ENCODE assay signal across 21 cellular contexts in genomic region chr9:88915916-88916315, GRCh38.
"Had no signal": no experiment of that assay in that cellular context is flagged by ENCODE, and none has a peak within 500 bp of the region (broad histone marks: within the 10 kb centered on the region; RNA-seq: fewer than 3 reads in every experiment).

No MANE protein-coding gene starts in this region.

- H3K4me1 ChIP-seq: left lung, neural progenitor cell had no signal

- H3K4me2 ChIP-seq: neural progenitor cell had no signal

- H3K4me1 Mint-ChIP-seq: activated naive CD8-positive, alpha-beta T cell treated with anti-CD3 and anti-CD28 coated beads, Interleukin-2, amount 10 ng/mL, durations not matched to agents 7 days and 5 days had no signal

- H3K9me3 ChIP-seq: prostate gland, right atrium auricular region, tibial artery had no signal

- H3K27ac Mint-ChIP-seq: activated CD4-positive, alpha-beta T cell treated with anti-CD3 and anti-CD28 coated beads, Interleukin-2, amount 10 ng/mL, durations not matched to agents 7 days and 5 days; activated CD8-positive, alpha-beta T cell treated with anti-CD3 and anti-CD28 coated beads, Interleukin-2, amount 10 ng/mL, durations not matched to agents 7 days and 5 days; activated naive CD8-positive, alpha-beta T cell treated with anti-CD3 and anti-CD28 coated beads, Interleukin-2, amount 10 ng/mL, durations not matched to agents 7 days and 5 days; activated T-cell treated with anti-CD3 and anti-CD28 coated beads, Interleukin-2, amount 50 U/mL, for 24 hours; activated T-helper 2 cell treated with anti-CD3 and anti-CD28 coated beads, Interferon-gamma antibody, Interleukin-2, Interleukin-4, amounts not matched to agents 10 μg/mL and 5 μg/mL and 100 μg/mL, durations not matched to agents 14 hours and 24 hours and 36 hours; brain; neural progenitor cell had no signal

- H3K4me3 ChIP-seq: coronary artery, left lung, neural progenitor cell, prostate gland, right atrium auricular region, tibial artery had no signal

- H3K27ac ChIP-seq: coronary artery, left lung, neural progenitor cell, prostate gland, right atrium auricular region had no signal

- H3K4me3 Mint-ChIP-seq: activated CD4-positive, alpha-beta T cell treated with anti-CD3 and anti-CD28 coated beads, Interleukin-2, amount 10 ng/mL, durations not matched to agents 7 days and 5 days; activated CD8-positive, alpha-beta T cell treated with anti-CD3 and anti-CD28 coated beads, Interleukin-2, amount 10 ng/mL, durations not matched to agents 7 days and 5 days; activated naive CD8-positive, alpha-beta T cell treated with anti-CD3 and anti-CD28 coated beads, Interleukin-2, amount 10 ng/mL, durations not matched to agents 7 days and 5 days; activated T-cell treated with anti-CD3 and anti-CD28 coated beads, Interleukin-2, amount 50 U/mL, for 24 hours; brain; neural progenitor cell had no signal

- H2AFZ ChIP-seq: neural progenitor cell had no signal

- H3K27me3 ChIP-seq: left lung, neural progenitor cell, right atrium auricular region, tibial artery had no signal

- H3K36me3 Mint-ChIP-seq: brain had no signal

- H3K36me3 ChIP-seq: left lung, neural progenitor cell, prostate gland, right atrium auricular region, tibial artery had no signal

- H3K9ac ChIP-seq: neural progenitor cell had no signal

- DNase-seq: activated CD4-positive, alpha-beta T cell treated with anti-CD3 and anti-CD28 coated beads, Interleukin-2, amount 10 ng/mL, durations not matched to agents 7 days and 5 days; activated CD8-positive, alpha-beta T cell treated with anti-CD3 and anti-CD28 coated beads, Interleukin-2, amount 10 ng/mL, durations not matched to agents 7 days and 5 days; activated naive CD4-positive, alpha-beta T cell treated with Interleukin-2 at 50 U/mL for 16 hours; activated naive CD8-positive, alpha-beta T cell treated with anti-CD3 and anti-CD28 coated beads, Interleukin-2, amount 10 ng/mL, durations not matched to agents 7 days and 5 days; activated T-cell treated with anti-CD3 and anti-CD28 coated beads, Interleukin-2, amount 50 U/mL, for 24 hours; amygdala; central memory CD4-positive, alpha-beta T cell; foreskin melanocyte; kidney; left lung; stimulated activated CD4-positive, alpha-beta T cell treated with anti-CD3 and anti-CD28 coated beads, Interleukin-12 subunit alpha, Interleukin-12 subunit beta, amount 100 ng/mL, for 4 hours; stimulated activated CD4-positive, alpha-beta T cell treated with anti-CD3 and anti-CD28 coated beads, Interleukin-1b, Interleukin-23, amount 100 ng/mL, for 48 hours; stimulated activated naive CD4-positive, alpha-beta T cell treated with Interleukin-2 at 50 U/mL for 16 hours; T1000; tibial artery had no signal
